ENCODE assay signal across 8 cellular contexts in the genomic region with DNA sequence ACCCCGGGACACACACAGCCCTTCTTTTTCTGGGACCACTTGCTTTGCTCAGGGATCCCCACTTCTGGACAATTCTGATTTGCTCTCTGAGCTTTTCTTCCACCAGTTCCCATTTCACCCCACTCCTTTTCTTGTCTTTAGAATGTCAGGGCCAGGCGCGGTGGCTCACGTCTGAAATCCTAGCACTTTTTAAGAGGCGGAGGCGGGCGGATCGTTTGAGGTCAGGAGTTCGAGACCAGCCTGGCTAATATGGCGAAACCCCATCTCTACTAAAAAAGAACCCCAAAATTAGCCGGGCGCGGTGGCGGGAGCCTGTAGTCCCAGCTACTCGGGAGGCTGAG. TPM values are rescaled to one million over a fixed set of nuclear protein-coding genes. Genes with fewer than 3 reads are reported as not detected.
DNase-seq lines count a peak whose midpoint lies in the region; ATAC-seq and TF ChIP-seq lines count a peak whose summit lies in the region.

No MANE protein-coding gene starts in this region.

- DNase-seq in COLO668 (lab: John Stamatoyannopoulos, UW; ENCODE audit: unreplicated experiment) (peak; percentile 26), NCI-H69 (lab: John Stamatoyannopoulos, UW) (peak; percentile 78), MCF 10A (ENCODE audit: unreplicated experiment) (no peak), memory B cell (ENCODE audit: low spot score in 2 of 2) (peak in 1 of 2 donors; percentile 15), HEK293T (ENCODE audit: extremely low spot score) (no peak)

- peak overlapping the region; percentile 89 for H3K4me3 ChIP-seq in thymus (ENCODE audit: low read length)

- no peaks in the 10 kb centered on the region for H3K27me3 Mint-ChIP-seq in MCF 10A (ENCODE audit: insufficient read depth, unreplicated experiment)
- no peaks in the 10 kb centered on the region for H3K27me3 Mint-ChIP-seq in memory B cell

- peaks cover 9% of the 10 kb centered on the region for H3K36me3 Mint-ChIP-seq in MCF 10A (ENCODE audit: insufficient read depth, unreplicated experiment)
- H3K36me3 Mint-ChIP-seq in memory B cell = peaks cover 11% of the 10 kb centered on the region

- POLR2A ChIA-PET in MCF 10A (lab: Yijun Ruan, JAX) = interaction anchor here (0.6 to 2.8 kb wide), 9 partner anchors 10 to 1258 kb away, joined by 3 to 20 read pairs (median 3); a partner anchor contains a TSS
- POLR2A ChIA-PET in HEK293T (lab: Yijun Ruan, JAX) = interaction anchor here (2.0 kb wide), 1 partner anchor 91 kb away, joined by 7 read pairs; a partner anchor contains a TSS

- WGBS in thymus = 2% methylated on average over 15 of the region's 15 CpGs

- peaks cover 2% of the 10 kb centered on the region for H3K4me1 ChIP-seq in thymus (ENCODE audit: control insufficient read depth, insufficient read depth, low read length)

- intact Hi-C loops in MCF 10A (cut with micrococcal nuclease) = loop anchor here (5.0 kb wide), 1 partner anchor 109 kb away; no protein-coding TSS in a partner anchor

- H3K36me3 ChIP-seq in thymus (ENCODE audit: control insufficient read depth, insufficient read depth) = no peaks in the 10 kb centered on the region

- no peak for TF ChIP-seq CTCF in MCF 10A (IDR thresholded peaks at IDR 0.05; ENCODE audit: unreplicated experiment)

- no peak overlapping the region for H3K27ac ChIP-seq in thymus (ENCODE audit: low read depth)

- no peaks in the 10 kb centered on the region for H3K9me3 ChIP-seq in thymus (ENCODE audit: control insufficient read depth)

- H3K9me3 Mint-ChIP-seq in MCF 10A (ENCODE audit: unreplicated experiment) (no peaks in the 10 kb centered on the region), memory B cell (no peaks in the 10 kb centered on the region)

- no TSS peak for BruUV-seq in MCF 10A (replicated peaks; lab: Mats Ljungman, UMichigan)

- H3K4me3 Mint-ChIP-seq in MCF 10A (ENCODE audit: unreplicated experiment) (peak overlapping the region; percentile 85), memory B cell (peak overlapping the region; percentile 93)

- ATAC-seq in memory B cell (ENCODE audit: low read depth) = no peak
- no peak for ATAC-seq in HG03520 (IDR thresholded peaks at IDR 0.05; ENCODE audit: unreplicated experiment)
- ATAC-seq in GM21367 (IDR thresholded peaks at IDR 0.05; ENCODE audit: unreplicated experiment) = no peak

- H3K4me1 Mint-ChIP-seq in MCF 10A (ENCODE audit: insufficient read depth, unreplicated experiment) (peaks cover 12% of the 10 kb centered on the region), memory B cell (peaks cover 29% of the 10 kb centered on the region)

- CTCF ChIA-PET in MCF 10A (lab: Yijun Ruan, JAX) = interaction anchor here (0.5 to 1.4 kb wide), 4 partner anchors 13 to 273 kb away, joined by 3 read pairs; no protein-coding TSS in a partner anchor
- CTCF ChIA-PET in HEK293T (lab: Yijun Ruan, JAX) = interaction anchor here (0.6 kb wide), 1 partner anchor 15 kb away, joined by 3 read pairs; no protein-coding TSS in a partner anchor

- H3K27me3 ChIP-seq in thymus (ENCODE audit: control insufficient read depth, insufficient read depth) = no peaks in the 10 kb centered on the region

- H3K27ac Mint-ChIP-seq in MCF 10A (ENCODE audit: low read depth, unreplicated experiment) = peak overlapping the region; percentile 82
- H3K27ac Mint-ChIP-seq in memory B cell = peak overlapping the region; percentile 81

TF ChIP-seq in HEK293T, 16 proteins besides CTCF, POLR2A, EP300 and RAD21:
- TF ChIP-seq ARNT (IDR thresholded peaks at IDR 0.05) = no peak
- no peak for TF ChIP-seq ZNF384 (IDR thresholded peaks at IDR 0.05)
- no peak for TF ChIP-seq NFRKB (IDR thresholded peaks at IDR 0.05)
- TF ChIP-seq CTBP1 (IDR thresholded peaks at IDR 0.05; ENCODE audit: borderline replicate concordance) = no peak
- no peak for TF ChIP-seq FOXK2 (IDR thresholded peaks at IDR 0.05)
- no peak for TF ChIP-seq ELF4 (IDR thresholded peaks at IDR 0.05)
- TF ChIP-seq L3MBTL2 (conservative IDR thresholded peaks at IDR 0.05) = no peak
- no peak for TF ChIP-seq SP1 (IDR thresholded peaks at IDR 0.05)
- no peak for TF ChIP-seq TARDBP (IDR thresholded peaks at IDR 0.05)
- no peak for TF ChIP-seq SUZ12 (IDR thresholded peaks at IDR 0.05)
- no peak for TF ChIP-seq FOXM1 (IDR thresholded peaks at IDR 0.05; ENCODE audit: borderline replicate concordance)
- no peak for TF ChIP-seq LEF1 (IDR thresholded peaks at IDR 0.05; ENCODE audit: borderline replicate concordance)

RNA-seq across cellular contexts. Expression of a gene that starts 0.9 kb away (rescaled TPM):
- 9.7 and 11.6 TPM in 2 replicates for total RNA-seq in MCF 10A (2022)
- 1.8 TPM for polyA plus RNA-seq in thymus

RNA-seq across cellular contexts. Expression of a gene that starts 49.2 kb away (rescaled TPM):
- total RNA-seq in MCF 10A (2022) = 88.2 and 115 TPM in 2 replicates
- polyA plus RNA-seq in thymus = 177 TPM

RNA-seq across cellular contexts. Expression of a gene that starts 49.3 kb away (rescaled TPM):
- 58.3 and 63.4 TPM in 2 replicates for total RNA-seq in MCF 10A (2022)
- polyA plus RNA-seq in thymus = 68.2 TPM

Comparison
In these comparisons a context has a peak if more than half of its experiments do, and no peak if none do; other contexts are left out.
1. DNase-seq: peak in COLO668 (single experiment) and NCI-H69 (single experiment); none in MCF 10A (single experiment) and HEK293T (single experiment).